Comparison of ENCODE assay signal across 9 cellular contexts in genomic region chr18:5424903-5425302, GRCh38.
DNase-seq lines count a peak whose midpoint lies in the region; ATAC-seq and TF ChIP-seq lines count a peak whose summit lies in the region.
"Had no signal": no experiment of that assay in that cellular context is flagged by ENCODE, and none has a peak within 500 bp of the region (broad histone marks: within the 10 kb centered on the region; RNA-seq: fewer than 3 reads in every experiment).

No MANE protein-coding gene starts in this region.

- H3K9me2 ChIP-seq in PC-9 (ENCODE audit: insufficient read depth), result no peaks in the 10 kb centered on the region

- intact Hi-C loops in PC-9 (cut with micrococcal nuclease; ENCODE audit: unreplicated experiment) (no loop called here), colonic mucosa (cut with DNase I) (no loop called here)

- no peaks in the 10 kb centered on the region for H4K20me1 ChIP-seq in PC-9 (ENCODE audit: insufficient read depth)

- no peaks in the 10 kb centered on the region for H3K79me2 ChIP-seq in PC-9 (ENCODE audit: low read depth)

- H3K4me3 Mint-ChIP-seq in type B pancreatic cell, result no peak overlapping the region

- BruUV-seq in PC-9 (replicated peaks; lab: Mats Ljungman, UMichigan), result no TSS peak

- no peaks in the 10 kb centered on the region for H3K9me3 ChIP-seq in PC-9 (ENCODE audit: insufficient read depth, low read depth)
- no peaks in the 10 kb centered on the region for H3K9me3 ChIP-seq in colonic mucosa

- H3K27me3 Mint-ChIP-seq in type B pancreatic cell, result no peaks in the 10 kb centered on the region

- peak; percentile 63 for ATAC-seq in HG02798 (IDR thresholded peaks at IDR 0.05; ENCODE audit: poor library complexity, unreplicated experiment)
- ATAC-seq in GM21515 (IDR thresholded peaks at IDR 0.05; ENCODE audit: unreplicated experiment), result no peak

- no peak overlapping the region for H3K27ac Mint-ChIP-seq in type B pancreatic cell

- no peaks in the 10 kb centered on the region for H3K9me3 Mint-ChIP-seq in type B pancreatic cell
- H3K9me3 Mint-ChIP-seq: CD8-positive, alpha-beta memory T cell had no signal

- H3K4me3 ChIP-seq in PC-9 (no peak overlapping the region), fibroblast of villous mesenchyme (ENCODE audit: low read depth, low read length) (no peak overlapping the region), colonic mucosa (no peak overlapping the region)

- no peak overlapping the region for H2AFZ ChIP-seq in PC-9

- H3K4me1 ChIP-seq in PC-9 (replicated peaks; ENCODE audit: insufficient read depth) (no peaks in the 10 kb centered on the region), colonic mucosa (no peaks in the 10 kb centered on the region)

- POLR2A ChIA-PET in PC-9 (lab: Charles Lee; ENCODE audit: unreplicated experiment), result no interaction called here

- no peak overlapping the region for H3K4me2 ChIP-seq in PC-9

- H3F3A ChIP-seq in PC-9 (ENCODE audit: insufficient read depth, low read depth), result no peaks in the 10 kb centered on the region

- CTCF ChIA-PET in PC-9 (lab: Charles Lee), result no interaction called here

- no peaks in the 10 kb centered on the region for H3K36me3 Mint-ChIP-seq in type B pancreatic cell
- H3K36me3 Mint-ChIP-seq: CD8-positive, alpha-beta memory T cell had no signal

- H3K4me1 Mint-ChIP-seq in type B pancreatic cell (ENCODE audit: unreplicated experiment), result no peaks in the 10 kb centered on the region
- H3K4me1 Mint-ChIP-seq: CD8-positive, alpha-beta memory T cell had no signal

- DNase-seq in NCI-H2029 (lab: John Stamatoyannopoulos, UW), result peak; percentile 9
- DNase-seq in NCI-H2029 treated with DMSO at 0.1 percent for 48 hours (lab: John Stamatoyannopoulos, UW), result no peak
- no peak for DNase-seq in PC-9
- DNase-seq in fibroblast of villous mesenchyme (ENCODE audit: low read depth), result peak; percentile 8
- no peak for DNase-seq in type B pancreatic cell (ENCODE audit: extremely low spot score, unreplicated experiment)
- DNase-seq in colonic mucosa, result no peak

- H3K9ac ChIP-seq in colonic mucosa (ENCODE audit: low read depth in 2 of 2, low read length in 2 of 2), result no peak overlapping the region

- H3K27ac ChIP-seq in PC-9 (no peak overlapping the region), colonic mucosa (no peak overlapping the region)

- H3K36me3 ChIP-seq in PC-9 (ENCODE audit: low read depth), result no peaks in the 10 kb centered on the region
- no peaks in the 10 kb centered on the region for H3K36me3 ChIP-seq in colonic mucosa

- TF ChIP-seq CTCF in PC-9 (conservative IDR thresholded peaks at IDR 0.05) (peak; percentile 63), fibroblast of villous mesenchyme (IDR thresholded peaks at IDR 0.05; ENCODE audit: insufficient read depth, low read depth, low read length) (peak; percentile 26), type B pancreatic cell (conservative IDR thresholded peaks at IDR 0.05) (peak; percentile 79), colonic mucosa (IDR thresholded peaks at IDR 0.05) (no peak)

- H3K27me3 ChIP-seq in PC-9 (ENCODE audit: insufficient read depth, low read depth), result peaks cover 38% of the 10 kb centered on the region; the same call in 1 of the 2 replicates
- H3K27me3 ChIP-seq in colonic mucosa, result no peaks in the 10 kb centered on the region

Comparison
In these comparisons a context has a peak if more than half of its experiments do, and no peak if none do; other contexts are left out.
1. DNase-seq: peak in NCI-H2029 (single experiment) and fibroblast of villous mesenchyme (single experiment); none in NCI-H2029 treated with DMSO at 0.1 percent for 48 hours (single experiment), PC-9 (0 of 2), type B pancreatic cell (single experiment) and colonic mucosa (single experiment).